ENCODE assay signal across 8 cellular contexts in genomic region chr7:2019693-2020511, GRCh38.
DNase-seq lines count a peak whose midpoint lies in the region; ATAC-seq lines count a peak whose summit lies in the region.

No MANE protein-coding gene starts in this region.

- H3K27me3 Mint-ChIP-seq in activated naive CD4-positive, alpha-beta T cell treated with anti-CD3 and anti-CD28 coated beads, Interleukin-2, amount 50 U/mL, for 24 hours, result no peaks in the 10 kb centered on the region
- peaks cover 0 to 6% (median 2%) of the 10 kb centered on the region in 3 donors for H3K27me3 Mint-ChIP-seq in immature natural killer cell (ENCODE audit: low read depth in 3 of 3)

- peak overlapping the region; percentile 60 for H3K27ac ChIP-seq in ACC112 (ENCODE audit: low read depth, low read length)

- H3K36me3 ChIP-seq in ACC112 (ENCODE audit: insufficient read depth, low read length), result no peaks in the 10 kb centered on the region
- H3K36me3 ChIP-seq in MG63, result no peaks in the 10 kb centered on the region

- peak overlapping the region; percentile 80 for H3K27ac Mint-ChIP-seq in activated naive CD4-positive, alpha-beta T cell treated with anti-CD3 and anti-CD28 coated beads, Interleukin-2, amount 50 U/mL, for 24 hours
- H3K27ac Mint-ChIP-seq in immature natural killer cell, result peak overlapping the region; percentile 37 to 90 (median 80)

- ATAC-seq in GM19351 (IDR thresholded peaks at IDR 0.05; ENCODE audit: unreplicated experiment), result peak; percentile 89

- H3K4me1 Mint-ChIP-seq in activated naive CD4-positive, alpha-beta T cell treated with anti-CD3 and anti-CD28 coated beads, Interleukin-2, amount 50 U/mL, for 24 hours, result peaks cover 36% of the 10 kb centered on the region
- H3K4me1 Mint-ChIP-seq in immature natural killer cell, result peaks cover 41 to 47% of the 10 kb centered on the region in 2 donors

- no peaks in the 10 kb centered on the region for H3K27me3 ChIP-seq in ACC112 (ENCODE audit: insufficient read depth, low read length)
- no peaks in the 10 kb centered on the region for H3K27me3 ChIP-seq in MG63

- H3K4me3 ChIP-seq in ACC112 (ENCODE audit: low read depth, low read length), result no peak overlapping the region; the same call in 1 of the 2 replicates
- H3K4me3 ChIP-seq in MG63, result no peak overlapping the region

- peaks cover 22% of the 10 kb centered on the region for H3K4me1 ChIP-seq in ACC112 (ENCODE audit: control insufficient read depth, insufficient read depth, low read length, unreplicated experiment)

- H3K9me3 ChIP-seq in MG63, result peaks cover 6% of the 10 kb centered on the region; the same call in 1 of the 2 replicates

- no peaks in the 10 kb centered on the region for H3K9me3 Mint-ChIP-seq in activated naive CD4-positive, alpha-beta T cell treated with anti-CD3 and anti-CD28 coated beads, Interleukin-2, amount 50 U/mL, for 24 hours
- peaks cover 2 to 11% (median 7%) of the 10 kb centered on the region in 6 donors for H3K9me3 Mint-ChIP-seq in immature natural killer cell

- H2AFZ ChIP-seq in ACC112 (ENCODE audit: low read length, unreplicated experiment), result no peak overlapping the region

- peak overlapping the region; percentile 71 for H3K4me3 Mint-ChIP-seq in activated naive CD4-positive, alpha-beta T cell treated with anti-CD3 and anti-CD28 coated beads, Interleukin-2, amount 50 U/mL, for 24 hours
- peak overlapping the region; percentile 77 to 87 (median 82) for H3K4me3 Mint-ChIP-seq in immature natural killer cell

- peaks cover 2% of the 10 kb centered on the region for H3K36me3 Mint-ChIP-seq in activated naive CD4-positive, alpha-beta T cell treated with anti-CD3 and anti-CD28 coated beads, Interleukin-2, amount 50 U/mL, for 24 hours
- H3K36me3 Mint-ChIP-seq in immature natural killer cell, result peaks cover 12 to 20% (median 14%) of the 10 kb centered on the region in 3 donors

- DNase-seq in MG63 (peak; percentile 76), immature natural killer cell (peak; percentile 73 to 77 (median 75)), COLO829 (ENCODE audit: low spot score) (no peak), NCI-H69 (lab: John Stamatoyannopoulos, UW) (no peak)
- DNase-seq in stimulated activated CD4-positive, alpha-beta T cell treated with anti-CD3 and anti-CD28 coated beads, Interleukin-4, amount 100 ng/mL, for 4 hours, result peak; percentile 18 to 57

- H3K79me2 ChIP-seq in ACC112 (ENCODE audit: control insufficient read depth, insufficient read depth, low read length, unreplicated experiment), result no peaks in the 10 kb centered on the region

Comparison
In these comparisons a context has a peak if more than half of its experiments do, and no peak if none do; other contexts are left out.
1. DNase-seq: peak in MG63 (single experiment), immature natural killer cell (3 of 3) and stimulated activated CD4-positive, alpha-beta T cell treated with anti-CD3 and anti-CD28 coated beads, Interleukin-4, amount 100 ng/mL, for 4 hours (2 of 2); none in COLO829 (single experiment) and NCI-H69 (single experiment).